In the genomic region with DNA sequence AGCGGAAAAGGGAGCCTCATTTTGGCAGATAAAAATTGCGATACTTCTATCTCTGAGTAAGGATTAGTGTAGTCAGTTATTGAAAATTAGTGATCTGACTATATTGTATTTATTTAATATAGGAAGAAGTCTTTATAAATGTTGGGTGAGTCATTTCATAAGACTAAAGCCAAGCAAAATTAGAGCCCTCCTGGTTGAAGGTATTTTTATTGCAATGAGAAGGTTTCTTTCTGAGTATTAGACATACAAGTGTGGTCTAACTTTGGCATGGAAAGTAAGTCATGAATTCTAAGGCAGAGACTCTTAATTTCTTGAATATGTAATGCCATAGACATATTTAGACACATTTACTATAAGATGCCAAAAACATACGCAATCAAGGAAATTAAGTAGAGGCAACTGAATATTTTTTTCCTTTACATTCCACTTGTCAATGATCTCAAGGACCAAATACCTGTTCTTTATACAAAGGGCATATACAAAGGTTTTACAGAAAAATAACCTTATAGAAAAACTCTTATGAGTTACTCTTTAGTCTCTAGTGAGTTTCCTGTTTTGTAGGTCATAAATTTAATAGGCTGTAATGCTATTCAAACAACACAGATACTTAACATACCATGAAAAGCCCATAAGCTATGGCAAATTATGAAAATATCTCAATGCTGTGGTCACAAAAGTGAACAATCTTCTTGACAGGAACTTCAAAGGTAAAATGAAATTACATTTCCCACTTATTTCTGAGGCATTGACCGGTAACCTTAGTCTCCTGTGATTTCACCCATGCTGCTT, we compare ENCODE assay signal across 10 cellular contexts.
"Had no signal": no experiment of that assay in that cellular context is flagged by ENCODE, and none has a peak within 500 bp of the region (broad histone marks: within the 10 kb centered on the region; RNA-seq: fewer than 3 reads in every experiment).

No MANE protein-coding gene starts in this region.

- H3K27ac ChIP-seq: HL-60, KMS-11 had no signal

- H3K4me3 ChIP-seq: GM23338 had no signal

- H2AFZ ChIP-seq: GM23338 had no signal

- H3K4me3 Mint-ChIP-seq: GM23338, H9, IgD-negative memory B cell had no signal

- H3K9me3 Mint-ChIP-seq: GM23338, H9 had no signal

- H3K27ac Mint-ChIP-seq: GM23338, H9, IgD-negative memory B cell had no signal

- ATAC-seq: GM23338, HepG2 had no signal

- H3K4me2 ChIP-seq: KMS-11 had no signal

- H3K27me3 Mint-ChIP-seq: IgD-negative memory B cell had no signal

- H3K9ac ChIP-seq: KMS-11 had no signal

- DNase-seq: H9, HCEC 1CT, KBM-7 had no signal

- FAIRE-seq: H1, H54, HepG2 had no signal
